8 cellular contexts compared by ENCODE assay signal in genomic region chrX:51743179-51743957, GRCh38. TPM values are rescaled to one million over a fixed set of nuclear protein-coding genes. Genes with fewer than 3 reads are reported as not detected.
A peak's percentile ranks its signal among the peaks of the same experiment; 100 is the strongest.
DNase-seq lines count a peak whose midpoint lies in the region; ATAC-seq and TF ChIP-seq lines count a peak whose summit lies in the region.

Gene GSPT2, plus strand, starts transcription at chrX:51743442. Its CDS starts 185 bp downstream, at chrX:51743627.

- TF ChIP-seq CTCF in GM12875 (IDR thresholded peaks at IDR 0.05; ENCODE audit: borderline replicate concordance, insufficient read depth, low read depth, low read length): no peak
- TF ChIP-seq CTCF in RWPE1 (conservative IDR thresholded peaks at IDR 0.05; ENCODE audit: low read depth): no peak

- H3K4me3 ChIP-seq in GM12875 (ENCODE audit: low read depth, low read length) (peak within 1 kb of the TSS; percentile 84), ectodermal cell (ENCODE audit: insufficient read depth, low read depth, low read length) (peak within 1 kb of the TSS; percentile 72)

- H3K9me3 Mint-ChIP-seq in activated CD4-positive, alpha-beta T cell treated with anti-CD3 and anti-CD28 coated beads, Interleukin-2, amount 10 ng/mL, durations not matched to agents 7 days and 5 days: peaks cover 16% of the 10 kb centered on the region

- peak; percentile 86 for ATAC-seq in HG02571 (IDR thresholded peaks at IDR 0.05; ENCODE audit: unreplicated experiment)

- peaks cover 20% of the 10 kb centered on the region for H3K4me1 Mint-ChIP-seq in activated CD4-positive, alpha-beta T cell treated with anti-CD3 and anti-CD28 coated beads, Interleukin-2, amount 10 ng/mL, durations not matched to agents 7 days and 5 days

- H3K27ac Mint-ChIP-seq in activated CD4-positive, alpha-beta T cell treated with anti-CD3 and anti-CD28 coated beads, Interleukin-2, amount 10 ng/mL, durations not matched to agents 7 days and 5 days: peak within 1 kb of the TSS; percentile 91

- POLR2A ChIA-PET in activated CD4-positive, alpha-beta T cell treated with anti-CD3 and anti-CD28 coated beads, Interleukin-2, amount 10 ng/mL, durations not matched to agents 7 days and 5 days (lab: Charles Lee): no interaction called here
- POLR2A ChIA-PET in RWPE1 (lab: Yijun Ruan, JAX; ENCODE audit: low non-redundant PET): no interaction called here

- H3K36me3 ChIP-seq in ectodermal cell (ENCODE audit: control insufficient read depth, insufficient read depth, low read length): no peaks in the 10 kb centered on the region

- peak; percentile 30 to 54 for DNase-seq in NCI-H1930 (lab: John Stamatoyannopoulos, UW)
- DNase-seq in activated CD4-positive, alpha-beta T cell treated with anti-CD3 and anti-CD28 coated beads, Interleukin-2, amount 10 ng/mL, durations not matched to agents 7 days and 5 days: peak; percentile 71
- DNase-seq in medulla oblongata (ENCODE audit: extremely low spot score): peak; percentile 63
- DNase-seq in stimulated activated CD4-positive, alpha-beta T cell treated with anti-CD3 and anti-CD28 coated beads, TNF-alpha, amount 100 ng/mL, for 24 hours (ENCODE audit: low read depth in 3 of 3): peak; percentile 31 to 59 (median 33)
- DNase-seq in RWPE1 (ENCODE audit: low spot score): no peak

- CTCF ChIA-PET in activated CD4-positive, alpha-beta T cell treated with anti-CD3 and anti-CD28 coated beads, Interleukin-2, amount 10 ng/mL, durations not matched to agents 7 days and 5 days (lab: Charles Lee): no interaction called here
- CTCF ChIA-PET in RWPE1 (lab: Yijun Ruan, JAX): no interaction called here

- no peaks in the 10 kb centered on the region for H3K9me3 ChIP-seq in ectodermal cell (ENCODE audit: control insufficient read depth, low read length)

- H3K27ac ChIP-seq in ectodermal cell (ENCODE audit: insufficient read depth, low read depth, low read length, poor library complexity, severe bottlenecking): no peak within 1 kb of the TSS
- no peak within 1 kb of the TSS for H3K27ac ChIP-seq in RWPE1

- H3K36me3 Mint-ChIP-seq in activated CD4-positive, alpha-beta T cell treated with anti-CD3 and anti-CD28 coated beads, Interleukin-2, amount 10 ng/mL, durations not matched to agents 7 days and 5 days (ENCODE audit: low read depth): peaks cover 32% of the 10 kb centered on the region

- WGBS in ectodermal cell, 2 experiments: 0% methylated on average over 63 of the region's 63 CpGs

- H3K27me3 Mint-ChIP-seq in activated CD4-positive, alpha-beta T cell treated with anti-CD3 and anti-CD28 coated beads, Interleukin-2, amount 10 ng/mL, durations not matched to agents 7 days and 5 days: peaks cover 2% of the 10 kb centered on the region

- H3K27me3 ChIP-seq in ectodermal cell (ENCODE audit: control insufficient read depth, insufficient read depth, low read length, poor library complexity, severe bottlenecking): no peaks in the 10 kb centered on the region

- H3K4me3 Mint-ChIP-seq in activated CD4-positive, alpha-beta T cell treated with anti-CD3 and anti-CD28 coated beads, Interleukin-2, amount 10 ng/mL, durations not matched to agents 7 days and 5 days: peak within 1 kb of the TSS; percentile 90

- no peaks in the 10 kb centered on the region for H3K4me1 ChIP-seq in ectodermal cell (ENCODE audit: control insufficient read depth, insufficient read depth, low read length)

RNA-seq across cellular contexts. Expression of gene GSPT2, which starts in this region (rescaled TPM):
- total RNA-seq in activated CD4-positive, alpha-beta T cell treated with anti-CD3 and anti-CD28 coated beads, Interleukin-2, amount 10 ng/mL, durations not matched to agents 7 days and 5 days: 10 to 100 TPM; 12.9 to 15.6 TPM
- polyA plus RNA-seq in ectodermal cell (2013, experiment 1 of 4): 34.3 TPM
- 36.5 TPM for polyA plus RNA-seq in ectodermal cell (2013, experiment 2 of 4)
- 31.4 TPM for polyA plus RNA-seq in ectodermal cell (2013, experiment 3 of 4)
- polyA plus RNA-seq in ectodermal cell (2013, experiment 4 of 4): 33.7 TPM
